5 cellular contexts compared by ENCODE assay signal in genomic region chr13:61756031-61756430, GRCh38.
"Had no signal": no experiment of that assay in that cellular context is flagged by ENCODE, and none has a peak within 500 bp of the region (broad histone marks: within the 10 kb centered on the region; RNA-seq: fewer than 3 reads in every experiment).

No MANE protein-coding gene starts in this region.

- DNase-seq: IMR-90, KBM-7, KG1 had no signal

- H3K4me3 ChIP-seq: K562 had no signal

- H3K27ac ChIP-seq: HL-60 had no signal
